Comparison of ENCODE assay signal across 1 cellular context in genomic region chr15:96261575-96262034, GRCh38.
A peak's percentile ranks its signal among the peaks of the same experiment; 100 is the strongest.
TF ChIP-seq lines count a peak whose summit lies in the region.

No MANE protein-coding gene starts in this region.

TF ChIP-seq in HepG2, 621 proteins besides CTCF, POLR2A, EP300 and RAD21 (continued from another document and continues in another):
- TF ChIP-seq ZBTB37 (CRISPR knock-in tag; IDR thresholded peaks at IDR 0.05) (no peak), AGO1 (IDR thresholded peaks at IDR 0.05; ENCODE audit: low read depth, low read length, poor library complexity, severe bottlenecking) (no peak), ZBTB2 (CRISPR knock-in tag; IDR thresholded peaks at IDR 0.05; ENCODE audit: low read depth) (no peak), ARHGAP35 (CRISPR knock-in tag; IDR thresholded peaks at IDR 0.05; ENCODE audit: borderline replicate concordance) (no peak), HDAC1 (CRISPR knock-in tag; IDR thresholded peaks at IDR 0.05) (peak; percentile 42; the same call in 1 of the 2 replicates), IRF1 (CRISPR knock-in tag; IDR thresholded peaks at IDR 0.05; ENCODE audit: low read depth) (no peak), NFE2 (CRISPR knock-in tag; IDR thresholded peaks at IDR 0.05) (no peak), SNAPC4 (CRISPR knock-in tag; IDR thresholded peaks at IDR 0.05) (no peak), ZNF333 (CRISPR knock-in tag; IDR thresholded peaks at IDR 0.05; ENCODE audit: borderline replicate concordance) (no peak), MEF2D (CRISPR knock-in tag; IDR thresholded peaks at IDR 0.05) (no peak), FIP1L1 (IDR thresholded peaks at IDR 0.05; ENCODE audit: borderline replicate concordance, insufficient read depth, low read depth, low read length) (no peak), SRSF9 (IDR thresholded peaks at IDR 0.05; ENCODE audit: borderline replicate concordance, insufficient read depth, low read depth, low read length, poor library complexity, severe bottlenecking) (no peak), KIAA2018 (CRISPR knock-in tag; IDR thresholded peaks at IDR 0.05; ENCODE audit: borderline replicate concordance) (no peak), RARG (CRISPR knock-in tag; IDR thresholded peaks at IDR 0.05; ENCODE audit: low read depth) (no peak), PCBP1 (IDR thresholded peaks at IDR 0.05; ENCODE audit: borderline replicate concordance, low read depth, low read length) (no peak), ZNF614 (CRISPR knock-in tag; IDR thresholded peaks at IDR 0.05; ENCODE audit: borderline replicate concordance) (no peak), HHEX (CRISPR knock-in tag; IDR thresholded peaks at IDR 0.05) (no peak), RFXANK (CRISPR knock-in tag; IDR thresholded peaks at IDR 0.05) (no peak), NFKB2 (CRISPR knock-in tag; IDR thresholded peaks at IDR 0.05; ENCODE audit: borderline replicate concordance) (no peak), IRF2 (CRISPR knock-in tag; IDR thresholded peaks at IDR 0.05) (no peak), SP2 (CRISPR knock-in tag; IDR thresholded peaks at IDR 0.05) (no peak), SMAD9 (CRISPR knock-in tag; IDR thresholded peaks at IDR 0.05) (no peak), RBM22 (optimal IDR thresholded peaks at IDR 0.05; ENCODE audit: low read length) (no peak), ZBTB14 (CRISPR knock-in tag; IDR thresholded peaks at IDR 0.05) (no peak), POLR2AphosphoS2 (IDR thresholded peaks at IDR 0.05; ENCODE audit: low read depth, low read length) (no peak), KLF12 (CRISPR knock-in tag; IDR thresholded peaks at IDR 0.05; ENCODE audit: borderline replicate concordance) (no peak), ZNF121 (CRISPR knock-in tag; IDR thresholded peaks at IDR 0.05) (no peak), ZBTB42 (CRISPR knock-in tag; IDR thresholded peaks at IDR 0.05) (no peak), ZGPAT (CRISPR knock-in tag; IDR thresholded peaks at IDR 0.05) (peak; percentile 63; the same call in 1 of the 2 replicates), ARNTL (CRISPR knock-in tag; IDR thresholded peaks at IDR 0.05) (no peak), MXD4 (CRISPR knock-in tag; IDR thresholded peaks at IDR 0.05) (no peak), ZFAT (CRISPR knock-in tag; conservative IDR thresholded peaks at IDR 0.05) (no peak), PATZ1 (CRISPR knock-in tag; IDR thresholded peaks at IDR 0.05) (no peak), RFX3 (CRISPR knock-in tag; IDR thresholded peaks at IDR 0.05) (no peak), HNF1B (CRISPR knock-in tag; IDR thresholded peaks at IDR 0.05) (peak; percentile 55; the same call in 1 of the 2 replicates)
